18 cellular contexts compared by ENCODE assay signal in the genomic region with DNA sequence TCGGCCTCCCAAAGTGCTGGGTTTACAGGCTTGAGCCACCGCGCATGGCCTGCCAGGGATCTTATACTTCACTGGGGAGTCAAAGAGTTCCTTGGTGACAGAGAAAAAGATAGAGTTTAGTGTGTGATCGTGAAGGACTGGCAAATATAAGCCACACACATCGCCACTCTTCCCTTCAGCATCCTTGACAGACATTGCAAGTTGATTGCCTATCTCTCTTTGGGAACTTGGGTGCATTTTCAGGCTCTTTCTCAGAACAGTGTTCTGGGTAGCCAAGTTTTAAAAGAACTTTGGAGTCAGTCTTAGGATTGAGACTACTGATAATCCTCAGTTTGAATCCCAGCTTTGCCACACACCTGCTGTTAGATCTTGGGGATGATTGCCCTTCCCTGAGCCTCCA. TPM values are rescaled to one million over a fixed set of nuclear protein-coding genes. Genes with fewer than 3 reads are reported as not detected.
DNase-seq lines count a peak whose midpoint lies in the region; ATAC-seq and TF ChIP-seq lines count a peak whose summit lies in the region.
"Had no signal": no experiment of that assay in that cellular context is flagged by ENCODE, and none has a peak within 500 bp of the region (broad histone marks: within the 10 kb centered on the region; RNA-seq: fewer than 3 reads in every experiment).

No MANE protein-coding gene starts in this region.

- H3K9me3 Mint-ChIP-seq in activated CD4-positive, alpha-beta memory T cell treated with anti-CD3 and anti-CD28 coated beads for 36 hours: no peaks in the 10 kb centered on the region
- H3K9me3 Mint-ChIP-seq in activated CD4-positive, alpha-beta memory T cell treated with anti-CD3 and anti-CD28 coated beads, Interleukin-2, amount 10 ng/mL, durations not matched to agents 7 days and 5 days: no peaks in the 10 kb centered on the region
- H3K9me3 Mint-ChIP-seq in CD8-positive, alpha-beta T cell: no peaks in the 10 kb centered on the region
- H3K9me3 Mint-ChIP-seq in effector memory CD8-positive, alpha-beta T cell: no peaks in the 10 kb centered on the region
- no peaks in the 10 kb centered on the region for H3K9me3 Mint-ChIP-seq in stimulated activated memory B cell treated with anti-CD40 and anti-IgM and Interleukin-4, amounts not matched to agents 10 μg/mL and 1 μg/mL and 100 μg/mL, for 72 hours
- H3K9me3 Mint-ChIP-seq: CD4-positive, alpha-beta T cell; HFFc6 had no signal

- ATAC-seq in CD8-positive, alpha-beta T cell: no peak
- no peak for ATAC-seq in effector memory CD8-positive, alpha-beta T cell (replicated peaks)
- ATAC-seq in stimulated activated memory B cell treated with anti-CD40 and anti-IgM and Interleukin-4, amounts not matched to agents 10 μg/mL and 1 μg/mL and 100 μg/mL, for 72 hours: no peak

- peaks cover 54% of the 10 kb centered on the region for H3K4me1 Mint-ChIP-seq in activated CD4-positive, alpha-beta memory T cell treated with anti-CD3 and anti-CD28 coated beads for 36 hours (ENCODE audit: low read depth)
- H3K4me1 Mint-ChIP-seq in activated CD4-positive, alpha-beta memory T cell treated with anti-CD3 and anti-CD28 coated beads, Interleukin-2, amount 10 ng/mL, durations not matched to agents 7 days and 5 days: peaks cover 58% of the 10 kb centered on the region
- H3K4me1 Mint-ChIP-seq in CD8-positive, alpha-beta T cell (ENCODE audit: low read depth): peaks cover 72% of the 10 kb centered on the region
- H3K4me1 Mint-ChIP-seq in effector memory CD8-positive, alpha-beta T cell (ENCODE audit: low read depth in 2 of 2): peaks cover 68 to 74% of the 10 kb centered on the region in 2 donors
- peaks cover 70% of the 10 kb centered on the region for H3K4me1 Mint-ChIP-seq in stimulated activated memory B cell treated with anti-CD40 and anti-IgM and Interleukin-4, amounts not matched to agents 10 μg/mL and 1 μg/mL and 100 μg/mL, for 72 hours

- peak overlapping the region; percentile 29 for H3K27ac Mint-ChIP-seq in activated CD4-positive, alpha-beta memory T cell treated with anti-CD3 and anti-CD28 coated beads for 36 hours
- no peak overlapping the region for H3K27ac Mint-ChIP-seq in activated CD4-positive, alpha-beta memory T cell treated with anti-CD3 and anti-CD28 coated beads, Interleukin-2, amount 10 ng/mL, durations not matched to agents 7 days and 5 days
- peak overlapping the region; percentile 87 for H3K27ac Mint-ChIP-seq in CD8-positive, alpha-beta T cell
- H3K27ac Mint-ChIP-seq in effector memory CD8-positive, alpha-beta T cell: peak overlapping the region; percentile 73 to 94
- H3K27ac Mint-ChIP-seq in stimulated activated memory B cell treated with anti-CD40 and anti-IgM and Interleukin-4, amounts not matched to agents 10 μg/mL and 1 μg/mL and 100 μg/mL, for 72 hours: peak overlapping the region; percentile 70
- H3K27ac Mint-ChIP-seq: HFFc6 had no signal

- no peak overlapping the region for H3K27ac ChIP-seq in CD8-positive, alpha-beta T cell (ENCODE audit: low read depth, low read length)

- peaks cover 56% of the 10 kb centered on the region for H3K4me1 ChIP-seq in CD8-positive, alpha-beta T cell (ENCODE audit: insufficient read depth, low read length)

- POLR2A ChIA-PET in activated CD4-positive, alpha-beta memory T cell treated with anti-CD3 and anti-CD28 coated beads for 36 hours (lab: Charles Lee): no interaction called here
- POLR2A ChIA-PET in activated CD4-positive, alpha-beta memory T cell treated with anti-CD3 and anti-CD28 coated beads, Interleukin-2, amount 10 ng/mL, durations not matched to agents 7 days and 5 days (lab: Charles Lee): no interaction called here
- POLR2A ChIA-PET in CD8-positive, alpha-beta T cell (lab: Charles Lee): no interaction called here

- H3K27me3 Mint-ChIP-seq in activated CD4-positive, alpha-beta memory T cell treated with anti-CD3 and anti-CD28 coated beads for 36 hours: no peaks in the 10 kb centered on the region
- H3K27me3 Mint-ChIP-seq in activated CD4-positive, alpha-beta memory T cell treated with anti-CD3 and anti-CD28 coated beads, Interleukin-2, amount 10 ng/mL, durations not matched to agents 7 days and 5 days: no peaks in the 10 kb centered on the region
- no peaks in the 10 kb centered on the region for H3K27me3 Mint-ChIP-seq in CD8-positive, alpha-beta T cell (ENCODE audit: low read depth)
- H3K27me3 Mint-ChIP-seq in effector memory CD8-positive, alpha-beta T cell: no peaks in the 10 kb centered on the region
- H3K27me3 Mint-ChIP-seq in stimulated activated memory B cell treated with anti-CD40 and anti-IgM and Interleukin-4, amounts not matched to agents 10 μg/mL and 1 μg/mL and 100 μg/mL, for 72 hours: no peaks in the 10 kb centered on the region
- H3K27me3 Mint-ChIP-seq: CD4-positive, alpha-beta T cell had no signal

- H3K36me3 Mint-ChIP-seq in activated CD4-positive, alpha-beta memory T cell treated with anti-CD3 and anti-CD28 coated beads for 36 hours: peaks cover 38% of the 10 kb centered on the region
- H3K36me3 Mint-ChIP-seq in activated CD4-positive, alpha-beta memory T cell treated with anti-CD3 and anti-CD28 coated beads, Interleukin-2, amount 10 ng/mL, durations not matched to agents 7 days and 5 days (ENCODE audit: low read depth): peaks cover 65% of the 10 kb centered on the region
- peaks cover 53% of the 10 kb centered on the region for H3K36me3 Mint-ChIP-seq in CD8-positive, alpha-beta T cell
- peaks cover 45% of the 10 kb centered on the region for H3K36me3 Mint-ChIP-seq in effector memory CD8-positive, alpha-beta T cell (ENCODE audit: insufficient read depth)
- H3K36me3 Mint-ChIP-seq in stimulated activated memory B cell treated with anti-CD40 and anti-IgM and Interleukin-4, amounts not matched to agents 10 μg/mL and 1 μg/mL and 100 μg/mL, for 72 hours: peaks cover 20% of the 10 kb centered on the region

- intact Hi-C loops in activated CD4-positive, alpha-beta memory T cell treated with anti-CD3 and anti-CD28 coated beads for 36 hours (cut with micrococcal nuclease): loop anchor here (5.0 kb wide), 1 partner anchor 1125 kb away; a partner anchor contains a TSS
- intact Hi-C loops in CD8-positive, alpha-beta T cell (cut with DNase I, micrococcal nuclease): loop anchor here in 1 of 2 experiments (10.0 kb wide), 2 partner anchors 1232 to 1612 kb away; no protein-coding TSS in a partner anchor

- CTCF ChIA-PET in activated CD4-positive, alpha-beta memory T cell treated with anti-CD3 and anti-CD28 coated beads for 36 hours (lab: Charles Lee): interaction anchor here (0.6 kb wide), 2 partner anchors 146 to 451 kb away, joined by 3 read pairs; no protein-coding TSS in a partner anchor
- CTCF ChIA-PET in activated CD4-positive, alpha-beta memory T cell treated with anti-CD3 and anti-CD28 coated beads, Interleukin-2, amount 10 ng/mL, durations not matched to agents 7 days and 5 days (lab: Charles Lee): interaction anchor here (0.6 to 0.9 kb wide), 2 partner anchors 20 to 159 kb away, joined by 3 to 5 read pairs; no protein-coding TSS in a partner anchor
- CTCF ChIA-PET in CD8-positive, alpha-beta T cell (lab: Charles Lee): interaction anchor here (0.9 kb wide), 1 partner anchor 12 kb away, joined by 3 read pairs; no protein-coding TSS in a partner anchor

- no peak for DNase-seq in activated CD4-positive, alpha-beta memory T cell treated with anti-CD3 and anti-CD28 coated beads for 36 hours
- DNase-seq in activated CD4-positive, alpha-beta memory T cell treated with anti-CD3 and anti-CD28 coated beads, Interleukin-2, amount 10 ng/mL, durations not matched to agents 7 days and 5 days: no peak
- no peak for DNase-seq in CD8-positive, alpha-beta T cell
- no peak for DNase-seq in effector memory CD8-positive, alpha-beta T cell
- DNase-seq in NCI-H526 (lab: John Stamatoyannopoulos, UW): no peak
- no peak for DNase-seq in putamen (ENCODE audit: low spot score)
- DNase-seq: CD4-positive, alpha-beta T cell; GOT3; HFFc6; NCI-H146; NCI-H2081 treated with DMSO at 0.1 percent for 48 hours; NCI-H345; NCI-H82; SHP77 treated with DMSO at 0.1 percent for 48 hours had no signal

- H3K4me3 Mint-ChIP-seq in activated CD4-positive, alpha-beta memory T cell treated with anti-CD3 and anti-CD28 coated beads for 36 hours: no peak overlapping the region
- no peak overlapping the region for H3K4me3 Mint-ChIP-seq in activated CD4-positive, alpha-beta memory T cell treated with anti-CD3 and anti-CD28 coated beads, Interleukin-2, amount 10 ng/mL, durations not matched to agents 7 days and 5 days
- peak overlapping the region; percentile 3 for H3K4me3 Mint-ChIP-seq in CD8-positive, alpha-beta T cell
- H3K4me3 Mint-ChIP-seq in effector memory CD8-positive, alpha-beta T cell: no peak overlapping the region
- no peak overlapping the region for H3K4me3 Mint-ChIP-seq in stimulated activated memory B cell treated with anti-CD40 and anti-IgM and Interleukin-4, amounts not matched to agents 10 μg/mL and 1 μg/mL and 100 μg/mL, for 72 hours
- H3K4me3 Mint-ChIP-seq: CD4-positive, alpha-beta T cell; HFFc6 had no signal

- no peaks in the 10 kb centered on the region for H3K9me3 ChIP-seq in CD8-positive, alpha-beta T cell (ENCODE audit: low read length)

- no peaks in the 10 kb centered on the region for H3K27me3 ChIP-seq in CD8-positive, alpha-beta T cell (ENCODE audit: insufficient read depth, low read length)

- H3K36me3 ChIP-seq in CD8-positive, alpha-beta T cell (ENCODE audit: insufficient read depth, low read length): peaks cover 20% of the 10 kb centered on the region

- no peak for TF ChIP-seq CTCF in CD8-positive, alpha-beta T cell (IDR thresholded peaks at IDR 0.05)

- no peak overlapping the region for H3K4me3 ChIP-seq in CD8-positive, alpha-beta T cell (ENCODE audit: low read depth, low read length)

RNA-seq across cellular contexts. Expression of a gene that starts 19.8 kb away (rescaled TPM):
- 10 to 100 TPM; 52.3 to 58.7 TPM for total RNA-seq in activated CD4-positive, alpha-beta memory T cell treated with anti-CD3 and anti-CD28 coated beads for 36 hours
- total RNA-seq in activated CD4-positive, alpha-beta memory T cell treated with anti-CD3 and anti-CD28 coated beads, Interleukin-2, amount 10 ng/mL, durations not matched to agents 7 days and 5 days: 100 to 1,000 TPM; 185 to 186 TPM
- 10 to 100 TPM; 80.9 to 81.6 TPM for total RNA-seq in CD8-positive, alpha-beta T cell

RNA-seq across cellular contexts. Expression of a gene that starts 55.5 kb away (rescaled TPM):
- under 1 TPM in 1 of 2 experiments, not detected in 1; 0.36 TPM for total RNA-seq in activated CD4-positive, alpha-beta memory T cell treated with anti-CD3 and anti-CD28 coated beads for 36 hours
- total RNA-seq in activated CD4-positive, alpha-beta memory T cell treated with anti-CD3 and anti-CD28 coated beads, Interleukin-2, amount 10 ng/mL, durations not matched to agents 7 days and 5 days: under 1 TPM in 1 of 2 experiments, not detected in 1; 0.48 TPM
- not detected for total RNA-seq in CD8-positive, alpha-beta T cell
- total RNA-seq: A673; CD4-positive, alpha-beta T cell; Daoy; HFFc6; HT1080 had no signal

RNA-seq across cellular contexts. Expression of a gene that starts 59.4 kb away (rescaled TPM):
- total RNA-seq in activated CD4-positive, alpha-beta memory T cell treated with anti-CD3 and anti-CD28 coated beads for 36 hours: under 1 TPM in 1 of 2 experiments, not detected in 1; 0.48 TPM
- 1 to 10 TPM in 1 of 2 experiments, under 1 TPM in 1; 0.65 to 1.2 TPM for total RNA-seq in activated CD4-positive, alpha-beta memory T cell treated with anti-CD3 and anti-CD28 coated beads, Interleukin-2, amount 10 ng/mL, durations not matched to agents 7 days and 5 days
- not detected for total RNA-seq in CD8-positive, alpha-beta T cell
- total RNA-seq: A673; CD4-positive, alpha-beta T cell; Daoy; HFFc6; HT1080 had no signal
